19 cellular contexts compared by ENCODE assay signal in the genomic region with DNA sequence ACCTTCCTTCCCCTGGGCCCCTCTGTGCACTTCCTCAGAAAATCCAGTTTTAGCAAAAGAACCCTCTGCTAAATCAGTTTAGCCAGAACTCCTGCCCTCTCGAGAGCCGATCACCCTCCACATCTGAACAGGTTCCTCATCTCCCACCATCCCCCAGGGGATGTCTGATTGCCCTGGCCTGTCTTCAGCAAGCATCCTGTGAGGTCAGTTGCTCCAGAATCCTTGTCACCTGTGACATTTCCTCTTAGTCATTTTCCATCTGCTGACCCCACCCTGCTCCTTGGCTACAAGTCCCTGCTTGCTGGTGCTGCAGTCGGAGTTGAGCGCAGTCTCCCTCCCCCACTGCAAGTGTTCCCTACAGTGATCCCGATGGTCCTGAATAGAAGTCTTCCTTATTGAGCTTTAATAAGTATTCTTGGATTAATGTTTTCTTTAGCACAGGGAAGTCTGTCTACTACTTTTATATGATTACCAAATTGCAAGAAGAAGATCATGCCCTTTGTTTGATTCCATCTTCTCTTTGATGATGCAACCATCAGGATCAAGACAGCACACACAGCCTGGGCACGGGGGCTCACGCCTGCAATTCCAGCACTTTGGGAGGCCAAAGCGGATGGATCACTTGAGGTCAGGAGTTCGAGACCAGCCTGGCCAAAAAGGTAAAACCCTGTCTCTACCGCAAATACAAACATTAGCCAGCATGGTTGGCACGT. TPM values are rescaled to one million over a fixed set of nuclear protein-coding genes. Genes with fewer than 3 reads are reported as not detected.
DNase-seq lines count a peak whose midpoint lies in the region; ATAC-seq and TF ChIP-seq lines count a peak whose summit lies in the region.
"Had no signal": no experiment of that assay in that cellular context is flagged by ENCODE, and none has a peak within 500 bp of the region (broad histone marks: within the 10 kb centered on the region; RNA-seq: fewer than 3 reads in every experiment).

No MANE protein-coding gene starts in this region.

- no peaks in the 10 kb centered on the region for H3K79me1 ChIP-seq in neuronal stem cell (ENCODE audit: low read depth, low read length)

- H4K8ac ChIP-seq in neuronal stem cell (ENCODE audit: low read depth, low read length): no peak overlapping the region

- no peak overlapping the region for H2BK15ac ChIP-seq in neuronal stem cell (ENCODE audit: low read length)

- no CpG with 5 or more reads among the region's 11 CpGs for WGBS in neuronal stem cell (ENCODE audit: extremely low coverage in 2 of 2, insufficient read length in 2 of 2, insufficient replicate concordance in 1 of 2), 2 donors
- WGBS in thyroid gland, 2 donors: 82 to 90% methylated on average over 11 of the region's 11 CpGs

- H3K4me3 Mint-ChIP-seq in stimulated activated memory B cell treated with anti-CD40 and anti-IgM and Interleukin-4, amounts not matched to agents 10 μg/mL and 1 μg/mL and 100 μg/mL, for 72 hours: no peak overlapping the region
- H3K4me3 Mint-ChIP-seq: GM23338, nephron had no signal

- no peak overlapping the region for H2BK120ac ChIP-seq in neuronal stem cell (ENCODE audit: low read depth, low read length)

- H3K79me2 ChIP-seq in fibroblast of lung (ENCODE audit: control insufficient read depth, insufficient read depth, low read length): no peaks in the 10 kb centered on the region

- intact Hi-C loops in thyroid gland (cut with DNase I): no loop called here

- peaks cover 16% of the 10 kb centered on the region for H3K4me1 Mint-ChIP-seq in stimulated activated memory B cell treated with anti-CD40 and anti-IgM and Interleukin-4, amounts not matched to agents 10 μg/mL and 1 μg/mL and 100 μg/mL, for 72 hours

- no peak overlapping the region for H2BK12ac ChIP-seq in neuronal stem cell (ENCODE audit: low read length)

- peak overlapping the region; percentile 9 for H3K18ac ChIP-seq in neuronal stem cell (ENCODE audit: low read length)

- H3K9me3 ChIP-seq in fibroblast of lung (ENCODE audit: control insufficient read depth, insufficient read depth, low read depth, low read length) (no peaks in the 10 kb centered on the region), neuronal stem cell (replicated peaks in 1 of 2; ENCODE audit: control insufficient read depth in 2 of 2, insufficient read depth in 1 of 2, low read depth in 1 of 2, low read length in 2 of 2) (no peaks in the 10 kb centered on the region), thyroid gland (no peaks in the 10 kb centered on the region)
- H3K9me3 ChIP-seq: body of pancreas had no signal

- H3K27me3 Mint-ChIP-seq in stimulated activated memory B cell treated with anti-CD40 and anti-IgM and Interleukin-4, amounts not matched to agents 10 μg/mL and 1 μg/mL and 100 μg/mL, for 72 hours: peaks cover 28% of the 10 kb centered on the region

- H3K9ac ChIP-seq in fibroblast of lung (ENCODE audit: insufficient read depth, low read length): no peak overlapping the region
- H3K9ac ChIP-seq in neuronal stem cell (ENCODE audit: low read depth, low read length, poor library complexity): no peak overlapping the region

- H3K4me3 ChIP-seq in fibroblast of lung (replicated peaks in 1 of 4; ENCODE audit: control extremely low read depth in 1 of 4, insufficient read depth in 1 of 4, low read depth in 3 of 4, low read length in 4 of 4) (no peak overlapping the region), neuronal stem cell (ENCODE audit: low read length in 2 of 2) (no peak overlapping the region), thyroid gland (replicated peaks in 1 of 3) (no peak overlapping the region)
- H3K4me3 ChIP-seq: body of pancreas, dorsolateral prefrontal cortex, GM23338, lung had no signal

- peaks cover 16% of the 10 kb centered on the region for H3K4me1 ChIP-seq in fibroblast of lung (ENCODE audit: control insufficient read depth, extremely low read depth, insufficient read depth, low read length)
- no peaks in the 10 kb centered on the region for H3K4me1 ChIP-seq in neuronal stem cell (ENCODE audit: control insufficient read depth in 2 of 2, insufficient read depth in 1 of 2, low read depth in 1 of 2, low read length in 2 of 2)
- peaks cover 9 to 10% of the 10 kb centered on the region in 2 donors for H3K4me1 ChIP-seq in thyroid gland

- no peak overlapping the region for H4K91ac ChIP-seq in neuronal stem cell (ENCODE audit: low read depth, low read length, poor library complexity)

- H3K36me3 ChIP-seq in fibroblast of lung (ENCODE audit: control insufficient read depth, insufficient read depth, low read length): no peaks in the 10 kb centered on the region
- H3K36me3 ChIP-seq in neuronal stem cell (replicated peaks in 1 of 2; ENCODE audit: control insufficient read depth in 2 of 2, insufficient read depth in 2 of 2, low read length in 2 of 2): no peaks in the 10 kb centered on the region
- no peaks in the 10 kb centered on the region for H3K36me3 ChIP-seq in thyroid gland

- no peaks in the 10 kb centered on the region for H3K9me3 Mint-ChIP-seq in stimulated activated memory B cell treated with anti-CD40 and anti-IgM and Interleukin-4, amounts not matched to agents 10 μg/mL and 1 μg/mL and 100 μg/mL, for 72 hours
- H3K9me3 Mint-ChIP-seq: nephron had no signal

- DNase-seq in SKM-1 treated with dmso at 0.1 percent for 144 hours (lab: John Stamatoyannopoulos, UW; ENCODE audit: unreplicated experiment) (peak; percentile 26), SKM-1 (lab: John Stamatoyannopoulos, UW; ENCODE audit: unreplicated experiment) (no peak), NCI-H69 (lab: John Stamatoyannopoulos, UW) (peak; percentile 45), fibroblast of lung (ENCODE audit: low read depth in 2 of 2) (peak; percentile 24 to 43), neuronal stem cell (ENCODE audit: low spot score) (no peak), thyroid gland (no peak)
- DNase-seq: ACHN; activated CD4-positive, alpha-beta T cell treated with anti-CD3 and anti-CD28 coated beads, Interleukin-2, amount 50 U/mL, for 48 hours; activated T-cell treated with anti-CD3 and anti-CD28 coated beads, Interleukin-2, amount 50 U/mL, for 1 hour; body of pancreas; dorsolateral prefrontal cortex; NCI-H146; NCI-H510A treated with DMSO at 0.1 percent for 48 hours had no signal

- no peak for ATAC-seq in GM18519 (IDR thresholded peaks at IDR 0.05; ENCODE audit: low FRiP score, unreplicated experiment)
- ATAC-seq in stimulated activated memory B cell treated with anti-CD40 and anti-IgM and Interleukin-4, amounts not matched to agents 10 μg/mL and 1 μg/mL and 100 μg/mL, for 72 hours: no peak
- ATAC-seq: activated naive CD4-positive, alpha-beta T cell treated with anti-CD3 and anti-CD28 coated beads, Interleukin-2, amount 50 U/mL, for 72 hours; body of pancreas; GM23338 had no signal

- TF ChIP-seq CTCF in fibroblast of lung (conservative IDR thresholded peaks at IDR 0.05 in 1 of 2, IDR thresholded peaks at IDR 0.05 in 1 of 2; ENCODE audit: low read depth in 1 of 2, low read length in 2 of 2): no peak
- TF ChIP-seq CTCF in thyroid gland (IDR thresholded peaks at IDR 0.05): no peak

- peak overlapping the region; percentile 19 for H3K4me2 ChIP-seq in fibroblast of lung (ENCODE audit: extremely low read depth, insufficient read depth, low read length)
- H3K4me2 ChIP-seq in neuronal stem cell (ENCODE audit: insufficient read depth, low read length, poor library complexity, severe bottlenecking): no peak overlapping the region
- H3K4me2 ChIP-seq: GM23338 had no signal

- H2AK5ac ChIP-seq in neuronal stem cell (ENCODE audit: low read depth, low read length): no peak overlapping the region

- peaks cover 6% of the 10 kb centered on the region for H3K36me3 Mint-ChIP-seq in stimulated activated memory B cell treated with anti-CD40 and anti-IgM and Interleukin-4, amounts not matched to agents 10 μg/mL and 1 μg/mL and 100 μg/mL, for 72 hours

- no peak overlapping the region for H3K27ac Mint-ChIP-seq in stimulated activated memory B cell treated with anti-CD40 and anti-IgM and Interleukin-4, amounts not matched to agents 10 μg/mL and 1 μg/mL and 100 μg/mL, for 72 hours
- H3K27ac Mint-ChIP-seq: activated naive CD4-positive, alpha-beta T cell treated with anti-CD3 and anti-CD28 coated beads, Interleukin-2, amount 50 U/mL, for 72 hours; GM23338; nephron had no signal

- H3K4ac ChIP-seq in neuronal stem cell (ENCODE audit: low read length): no peak overlapping the region

- H4K20me1 ChIP-seq in fibroblast of lung (ENCODE audit: control insufficient read depth, extremely low read depth, insufficient read depth, low read length): no peaks in the 10 kb centered on the region

- H3K27me3 ChIP-seq in fibroblast of lung (ENCODE audit: control insufficient read depth, insufficient read depth, low read length) (no peaks in the 10 kb centered on the region), neuronal stem cell (ENCODE audit: control insufficient read depth in 3 of 3, insufficient read depth in 3 of 3, low read depth in 1 of 3, low read length in 3 of 3) (peaks cover 0 to 4% (median 0%) of the 10 kb centered on the region in 3 experiments), thyroid gland (no peaks in the 10 kb centered on the region)
- H3K27me3 ChIP-seq: body of pancreas, dorsolateral prefrontal cortex had no signal

- H2AFZ ChIP-seq in fibroblast of lung (ENCODE audit: low read length) (no peak overlapping the region), neuronal stem cell (ENCODE audit: low read length) (no peak overlapping the region)
- H2AFZ ChIP-seq: GM23338 had no signal

- H3K27ac ChIP-seq in fibroblast of lung (ENCODE audit: insufficient read depth, low read length) (no peak overlapping the region), neuronal stem cell (replicated peaks; ENCODE audit: low read length) (no peak overlapping the region), thyroid gland (no peak overlapping the region)
- H3K27ac ChIP-seq: body of pancreas, dorsolateral prefrontal cortex had no signal

- peak overlapping the region; percentile 92 for H3K23ac ChIP-seq in neuronal stem cell (ENCODE audit: low read depth, low read length, poor library complexity)

- H2BK5ac ChIP-seq in neuronal stem cell (ENCODE audit: low read length): no peak overlapping the region

- no peak for TF ChIP-seq POLR2A in thyroid gland (IDR thresholded peaks at IDR 0.05)

- H3K14ac ChIP-seq in neuronal stem cell (ENCODE audit: low read length): peak overlapping the region; percentile 58

RNA-seq across cellular contexts. Expression of gene UBE2F, which starts 30.9 kb away (rescaled TPM):
- total RNA-seq in fibroblast of lung (37.8 and 53.7 TPM in 2 replicates), thyroid gland (100 to 1,000 TPM in 3 of 4 donors, 10 to 100 TPM in 1; 79.8 to 134 (median 122) TPM)
- 95.5 and 113 TPM in 2 replicates for polyA plus RNA-seq in fibroblast of lung
- polyA plus RNA-seq in fibroblast of lung (2012): 67.8 and 74.8 TPM in 2 replicates
- polyA minus RNA-seq in fibroblast of lung (ENCODE audit: low replicate concordance): 13.3 and 18.7 TPM in 2 replicates
- polyA plus RNA-seq in neuronal stem cell (2013, experiment 1 of 2): 35.5 TPM
- 36.1 TPM for polyA plus RNA-seq in neuronal stem cell (2013, experiment 2 of 2)

Comparison
In these comparisons a context has a peak if more than half of its experiments do, and no peak if none do; other contexts are left out.
1. DNase-seq: peak in SKM-1 treated with dmso at 0.1 percent for 144 hours (single experiment), NCI-H69 (single experiment) and fibroblast of lung (2 of 2); none in SKM-1 (single experiment), neuronal stem cell (single experiment) and thyroid gland (0 of 2).